In the genomic region with DNA sequence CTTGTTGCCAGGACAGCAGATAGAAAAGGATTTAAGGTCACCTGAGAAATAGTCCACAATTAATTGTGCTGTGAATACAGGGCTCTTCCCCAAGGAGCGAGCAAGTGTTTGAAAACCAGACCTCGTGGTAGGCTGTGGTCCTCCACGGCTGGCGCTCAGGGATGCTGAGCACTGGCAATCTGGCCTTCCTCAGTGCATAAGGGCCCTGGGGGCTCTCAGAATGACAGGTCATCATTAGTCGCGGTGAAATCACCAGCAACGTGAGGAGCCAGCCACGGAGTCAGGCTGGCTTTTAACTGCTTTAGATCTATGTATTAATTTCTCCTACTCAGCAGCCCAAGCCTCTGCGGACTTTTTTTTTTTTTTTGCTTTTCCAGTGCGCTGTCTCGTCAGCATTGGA, we compare ENCODE assay signal across 1 cellular context.
A peak's percentile ranks its signal among the peaks of the same experiment; 100 is the strongest.
TF ChIP-seq lines count a peak whose summit lies in the region.

No MANE protein-coding gene starts in this region.

TF ChIP-seq in SK-N-SH, 30 proteins besides CTCF, POLR2A, EP300 and RAD21 (continued from another document):
- TF ChIP-seq, protein P1, sequence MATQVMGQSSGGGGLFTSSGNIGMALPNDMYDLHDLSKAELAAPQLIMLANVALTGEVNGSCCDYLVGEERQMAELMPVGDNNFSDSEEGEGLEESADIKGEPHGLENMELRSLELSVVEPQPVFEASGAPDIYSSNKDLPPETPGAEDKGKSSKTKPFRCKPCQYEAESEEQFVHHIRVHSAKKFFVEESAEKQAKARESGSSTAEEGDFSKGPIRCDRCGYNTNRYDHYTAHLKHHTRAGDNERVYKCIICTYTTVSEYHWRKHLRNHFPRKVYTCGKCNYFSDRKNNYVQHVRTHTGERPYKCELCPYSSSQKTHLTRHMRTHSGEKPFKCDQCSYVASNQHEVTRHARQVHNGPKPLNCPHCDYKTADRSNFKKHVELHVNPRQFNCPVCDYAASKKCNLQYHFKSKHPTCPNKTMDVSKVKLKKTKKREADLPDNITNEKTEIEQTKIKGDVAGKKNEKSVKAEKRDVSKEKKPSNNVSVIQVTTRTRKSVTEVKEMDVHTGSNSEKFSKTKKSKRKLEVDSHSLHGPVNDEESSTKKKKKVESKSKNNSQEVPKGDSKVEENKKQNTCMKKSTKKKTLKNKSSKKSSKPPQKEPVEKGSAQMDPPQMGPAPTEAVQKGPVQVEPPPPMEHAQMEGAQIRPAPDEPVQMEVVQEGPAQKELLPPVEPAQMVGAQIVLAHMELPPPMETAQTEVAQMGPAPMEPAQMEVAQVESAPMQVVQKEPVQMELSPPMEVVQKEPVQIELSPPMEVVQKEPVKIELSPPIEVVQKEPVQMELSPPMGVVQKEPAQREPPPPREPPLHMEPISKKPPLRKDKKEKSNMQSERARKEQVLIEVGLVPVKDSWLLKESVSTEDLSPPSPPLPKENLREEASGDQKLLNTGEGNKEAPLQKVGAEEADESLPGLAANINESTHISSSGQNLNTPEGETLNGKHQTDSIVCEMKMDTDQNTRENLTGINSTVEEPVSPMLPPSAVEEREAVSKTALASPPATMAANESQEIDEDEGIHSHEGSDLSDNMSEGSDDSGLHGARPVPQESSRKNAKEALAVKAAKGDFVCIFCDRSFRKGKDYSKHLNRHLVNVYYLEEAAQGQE (IDR thresholded peaks at IDR 0.05; ENCODE audit: low read depth, low read length) = no peak
- no peak for TF ChIP-seq JUND (IDR thresholded peaks at IDR 0.05)
- TF ChIP-seq FOXJ3 (CRISPR knock-in tag; IDR thresholded peaks at IDR 0.05) = peak; percentile 79; the same call in 1 of the 2 replicates
- no peak for TF ChIP-seq MEF2A (IDR thresholded peaks at IDR 0.05; ENCODE audit: borderline replicate concordance, low read depth)
- TF ChIP-seq SMC3 (IDR thresholded peaks at IDR 0.05; ENCODE audit: low read depth, low read length) = no peak
- TF ChIP-seq EZH2phosphoT487 (IDR thresholded peaks at IDR 0.05; ENCODE audit: borderline replicate concordance, low read depth) = no peak
- TF ChIP-seq ELF1 (IDR thresholded peaks at IDR 0.05) = no peak
